In genomic region chr9:88997646-88998045, GRCh38 we compare ENCODE assay signal across 14 cellular contexts. TPM values are rescaled to one million over a fixed set of nuclear protein-coding genes. Genes with fewer than 3 reads are reported as not detected.
"Had no signal": no experiment of that assay in that cellular context is flagged by ENCODE, and none has a peak within 500 bp of the region (broad histone marks: within the 10 kb centered on the region; RNA-seq: fewer than 3 reads in every experiment).

No MANE protein-coding gene starts in this region.

- H3K4me1 ChIP-seq: foreskin keratinocyte had no signal

- H3K4me3 ChIP-seq: SJSA1, suprapubic skin had no signal

- H3K27me3 ChIP-seq: brain microvascular endothelial cell, foreskin keratinocyte, SJSA1 had no signal

- FAIRE-seq: endometrium, keratinocyte had no signal

- H3K27ac ChIP-seq: foreskin keratinocyte, SJSA1, suprapubic skin, VCaP had no signal

- H3K36me3 Mint-ChIP-seq: activated naive CD4-positive, alpha-beta T cell treated with anti-CD3 and anti-CD28 coated beads, Interleukin-2, amount 50 U/mL, for 24 hours had no signal

- H3K36me3 ChIP-seq: suprapubic skin had no signal

- ATAC-seq: foreskin keratinocyte had no signal

- H3K9me3 ChIP-seq: SJSA1, suprapubic skin had no signal

- H3K27ac Mint-ChIP-seq: activated CD4-positive, alpha-beta memory T cell treated with anti-CD3 and anti-CD28 coated beads, Interleukin-2, amount 10 ng/mL, durations not matched to agents 7 days and 5 days; activated naive CD4-positive, alpha-beta T cell treated with anti-CD3 and anti-CD28 coated beads, Interleukin-2, amount 50 U/mL, for 24 hours had no signal

- H3K4me3 Mint-ChIP-seq: activated CD4-positive, alpha-beta memory T cell treated with anti-CD3 and anti-CD28 coated beads, Interleukin-2, amount 10 ng/mL, durations not matched to agents 7 days and 5 days; activated naive CD4-positive, alpha-beta T cell treated with anti-CD3 and anti-CD28 coated beads, Interleukin-2, amount 50 U/mL, for 24 hours had no signal

- H3K4me1 Mint-ChIP-seq: activated CD4-positive, alpha-beta memory T cell treated with anti-CD3 and anti-CD28 coated beads, Interleukin-2, amount 10 ng/mL, durations not matched to agents 7 days and 5 days had no signal

- DNase-seq: activated CD4-positive, alpha-beta memory T cell treated with anti-CD3 and anti-CD28 coated beads, Interleukin-2, amount 10 ng/mL, durations not matched to agents 7 days and 5 days; amniotic stem cell; brain microvascular endothelial cell; foreskin keratinocyte; midbrain; stimulated activated CD4-positive, alpha-beta T cell treated with anti-CD3 and anti-CD28 coated beads, Interleukin-2, amount 100 ng/mL, for 24 hours; stimulated activated naive CD4-positive, alpha-beta T cell; T-helper 1 cell had no signal

- H3K9me3 Mint-ChIP-seq: activated CD4-positive, alpha-beta memory T cell treated with anti-CD3 and anti-CD28 coated beads, Interleukin-2, amount 10 ng/mL, durations not matched to agents 7 days and 5 days; activated naive CD4-positive, alpha-beta T cell treated with anti-CD3 and anti-CD28 coated beads, Interleukin-2, amount 50 U/mL, for 24 hours had no signal

RNA-seq across cellular contexts. Expression of gene S1PR3, which starts 6.4 kb away (rescaled TPM):
- total RNA-seq: activated CD4-positive, alpha-beta memory T cell treated with anti-CD3 and anti-CD28 coated beads, Interleukin-2, amount 10 ng/mL, durations not matched to agents 7 days and 5 days had no signal
